In the genomic region with DNA sequence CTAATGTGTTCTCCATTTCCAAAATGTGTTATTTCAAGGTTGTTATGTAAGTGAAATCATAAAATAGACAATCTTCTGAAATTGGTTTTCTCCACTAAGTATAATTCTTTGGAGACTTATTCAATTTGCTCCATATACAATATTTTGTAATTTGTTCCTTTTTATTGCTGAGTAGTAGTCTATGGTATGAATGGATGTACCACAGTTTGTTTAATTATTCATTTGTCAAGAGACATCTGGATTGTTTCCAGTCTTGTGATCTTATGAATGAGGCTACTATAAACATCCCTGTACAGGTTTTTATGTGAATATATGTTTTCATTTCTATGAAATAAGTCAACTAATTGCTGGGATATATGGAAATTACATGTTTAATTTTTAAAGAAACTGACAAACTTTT, we compare ENCODE assay signal across 27 cellular contexts.
"Had no signal": no experiment of that assay in that cellular context is flagged by ENCODE, and none has a peak within 500 bp of the region (broad histone marks: within the 10 kb centered on the region; RNA-seq: fewer than 3 reads in every experiment).

No MANE protein-coding gene starts in this region.

- ATAC-seq: stimulated activated effector memory CD8-positive, alpha-beta T cell treated with anti-CD3 and anti-CD28 coated beads, Interleukin-12 subunit alpha, Interleukin-12 subunit beta, amount 100 ng/mL, for 72 hours; stimulated activated memory B cell treated with anti-CD40 and anti-IgM and Interleukin-4, amounts not matched to agents 10 μg/mL and 1 μg/mL and 100 μg/mL, for 72 hours; stimulated activated naive B cell treated with anti-CD40 and anti-IgM and Interleukin-4, amounts not matched to agents 10 μg/mL and 1 μg/mL and 100 μg/mL, for 72 hours; stimulated activated naive CD8-positive, alpha-beta T cell treated with anti-CD3 and anti-CD28 coated beads, Interleukin-15, amount 100 ng/mL, for 72 hours; stimulated activated naive CD8-positive, alpha-beta T cell treated with anti-CD3 and anti-CD28 coated beads, Interleukin-15, Interleukin-2, amounts not matched to agents 100 U/mL and 50 U/mL, for 24 hours; upper lobe of right lung had no signal

- H3K9me3 ChIP-seq: stomach, suprapubic skin, testis, thoracic aorta, thyroid gland, tibial artery, transverse colon, upper lobe of left lung, upper lobe of right lung, uterus, vagina had no signal

- H3K27me3 ChIP-seq: stomach, suprapubic skin, testis, thyroid gland, tibial artery, tibial nerve, transverse colon, upper lobe of left lung, upper lobe of right lung, uterus, vagina had no signal

- H3K36me3 ChIP-seq: stomach, suprapubic skin, thoracic aorta, thyroid gland, tibial artery, tibial nerve, transverse colon, upper lobe of left lung, upper lobe of right lung, uterus, vagina had no signal

- H3K4me3 ChIP-seq: stomach, suprapubic skin, testis, thoracic aorta, thyroid gland, tibial artery, tibial nerve, transverse colon, upper lobe of left lung, upper lobe of right lung, uterus, vagina had no signal

- H3K27ac ChIP-seq: stomach, suprapubic skin, testis, thoracic aorta, thyroid gland, tibial artery, tibial nerve, transverse colon, upper lobe of left lung, upper lobe of right lung, uterus, vagina had no signal

- H3K4me1 ChIP-seq: stomach, suprapubic skin, testis, thyroid gland, tibial artery, tibial nerve, transverse colon, upper lobe of left lung, upper lobe of right lung, uterus, vagina had no signal

- FAIRE-seq: urothelium cell line had no signal

- DNase-seq: stimulated activated CD4-positive, alpha-beta T cell treated with anti-CD3 and anti-CD28 coated beads, Interleukin-2, amount 100 ng/mL, for 48 hours; stimulated activated CD4-positive, alpha-beta T cell treated with anti-CD3 and anti-CD28 coated beads, Interleukin-4, amount 100 ng/mL, for 1 hour; stimulated activated CD4-positive, alpha-beta T cell treated with anti-CD3 and anti-CD28 coated beads, Interleukin-4, amount 100 ng/mL, for 24 hours; stimulated activated CD4-positive, alpha-beta T cell treated with anti-CD3 and anti-CD28 coated beads, Interleukin-4, amount 100 ng/mL, for 4 hours; stimulated activated CD8-positive, alpha-beta memory T cell treated with anti-CD3 and anti-CD28 coated beads, Interleukin-4, amount 100 ng/mL, for 48 hours; stimulated activated naive B cell treated with anti-CD40 and anti-IgM and Interleukin-4, amounts not matched to agents 10 μg/mL and 1 μg/mL and 100 μg/mL, for 72 hours; stimulated activated naive CD4-positive, alpha-beta T cell; stimulated activated naive CD4-positive, alpha-beta T cell treated with Interleukin-2 at 50 U/mL for 16 hours; stimulated activated naive CD8-positive, alpha-beta T cell treated with anti-CD3 and anti-CD28 coated beads, Interleukin-15, amount 100 ng/mL, for 72 hours; stimulated activated naive CD8-positive, alpha-beta T cell treated with anti-CD3 and anti-CD28 coated beads, Interleukin-15, Interleukin-2, amounts not matched to agents 100 U/mL and 50 U/mL, for 24 hours; stomach; substantia nigra; testis; thyroid gland; tibial artery; transverse colon; trophoblast cell; upper lobe of left lung; upper lobe of right lung; uterus had no signal
